In genomic region chr20:58614366-58614765, GRCh38 we compare ENCODE assay signal across 17 cellular contexts. TPM values are rescaled to one million over a fixed set of nuclear protein-coding genes. Genes with fewer than 3 reads are reported as not detected.
DNase-seq lines count a peak whose midpoint lies in the region; ATAC-seq, FAIRE-seq and TF ChIP-seq lines count a peak whose summit lies in the region.
"Had no signal": no experiment of that assay in that cellular context is flagged by ENCODE, and none has a peak within 500 bp of the region (broad histone marks: within the 10 kb centered on the region; RNA-seq: fewer than 3 reads in every experiment).

No MANE protein-coding gene starts in this region.

- no peak overlapping the region for H2AFZ ChIP-seq in H1 (ENCODE audit: low read length)
- H2AFZ ChIP-seq in trophoblast cell (ENCODE audit: insufficient read depth, low read length, poor library complexity), result no peak overlapping the region

- H3K18ac ChIP-seq in H1 (ENCODE audit: extremely low read depth, low read length) (no peak overlapping the region), trophoblast cell (ENCODE audit: low read length) (no peak overlapping the region)

- H2BK120ac ChIP-seq in H1 (replicated peaks; ENCODE audit: low read depth, low read length) (no peak overlapping the region), trophoblast cell (ENCODE audit: insufficient read depth, low read length, poor library complexity) (no peak overlapping the region)

- POLR2A ChIA-PET in H1 (lab: Charles Lee; ENCODE audit: partially characterized antibody), result no interaction called here

- H2BK15ac ChIP-seq in H1 (ENCODE audit: low read length), result 0 out of 2 replicates have a peak overlapping the region, but pooled peaks have one; percentile 16

- H2AK5ac ChIP-seq in H1 (ENCODE audit: low read depth, low read length) (no peak overlapping the region), trophoblast cell (ENCODE audit: low read length) (peak overlapping the region; percentile 27)

- 0 out of 2 replicates have a peak overlapping the region, but pooled peaks have one; percentile 11 for H2BK12ac ChIP-seq in H1 (ENCODE audit: low read depth, low read length)
- H2BK12ac ChIP-seq in trophoblast cell (ENCODE audit: low read length), result no peak overlapping the region

- intact Hi-C loops in Right ventricle myocardium inferior (cut with DNase I), result no loop called here

- no peak for FAIRE-seq in H1 (lab: Jason Lieb, UNC)
- FAIRE-seq: A549, G401.6, GM12891, GM19239, H54 had no signal

- H4K91ac ChIP-seq in H1 (replicated peaks; ENCODE audit: insufficient read length, low read length) (peak overlapping the region; percentile 58), trophoblast cell (ENCODE audit: low read depth, low read length) (peak overlapping the region; percentile 11)

- no peak overlapping the region for H4K12ac ChIP-seq in trophoblast cell (ENCODE audit: low read depth, low read length)

- H4K8ac ChIP-seq in H1 (ENCODE audit: extremely low read depth, insufficient read depth, low read length) (no peak overlapping the region), trophoblast cell (ENCODE audit: low read depth, low read length) (no peak overlapping the region)

- H3K4me2 ChIP-seq in H1 (ENCODE audit: insufficient read depth in 1 of 2, low read depth in 2 of 2, low read length in 2 of 2) (no peak overlapping the region), trophoblast cell (ENCODE audit: low read length) (no peak overlapping the region)
- H3K4me2 ChIP-seq: A549 had no signal

- no peaks in the 10 kb centered on the region for H3K79me2 ChIP-seq in H1 (ENCODE audit: control insufficient read depth in 1 of 2, insufficient read depth in 2 of 2, low read length in 2 of 2)
- no peaks in the 10 kb centered on the region for H3K79me2 ChIP-seq in trophoblast cell (ENCODE audit: control insufficient read depth, insufficient read depth, low read length, poor library complexity)

- H3K27ac ChIP-seq in right atrium auricular region (no peak overlapping the region), H1 (ENCODE audit: low read depth, low read length) (no peak overlapping the region), trophoblast cell (ENCODE audit: low read depth, low read length) (no peak overlapping the region)
- H3K27ac ChIP-seq: 22Rv1, A549 had no signal

- no peak for TF ChIP-seq RAD21 in H1 (IDR thresholded peaks at IDR 0.05 in 1 of 2, conservative IDR thresholded peaks at IDR 0.05 in 1 of 2; ENCODE audit: low read depth in 2 of 2, low read length in 2 of 2)

- H3K9ac ChIP-seq in H1 (replicated peaks in 1 of 4; ENCODE audit: extremely low read depth in 1 of 4, low read depth in 3 of 4, low read length in 3 of 4), result no peak overlapping the region
- no peak overlapping the region for H3K9ac ChIP-seq in trophoblast cell (ENCODE audit: low read length)

- no peak overlapping the region for H4K5ac ChIP-seq in H1 (ENCODE audit: insufficient read length, low read depth, low read length)

- ATAC-seq in Right ventricle myocardium inferior, result no peak
- no peak for ATAC-seq in HG03025 (IDR thresholded peaks at IDR 0.05; ENCODE audit: low FRiP score, unreplicated experiment)
- ATAC-seq: A549 had no signal

- WGBS in H1 (ENCODE audit: extremely low coverage in 1 of 2, insufficient coverage in 1 of 2, insufficient read length in 1 of 2, insufficient replicate concordance in 2 of 2, low coverage in 1 of 2, low lambda C conversion rate in 2 of 2, missing lambda C conversion rate in 1 of 2), 2 experiments, result 95% methylated on average over 12 of the region's 14 CpGs; no CpG with 5 or more reads in 1 of the 2 experiments
- no CpG with 5 or more reads among the region's 14 CpGs for WGBS in trophoblast cell (ENCODE audit: extremely low coverage, insufficient coverage, insufficient read length)

- H3K9me3 ChIP-seq in right atrium auricular region (no peaks in the 10 kb centered on the region), H1 (ENCODE audit: insufficient read depth in 2 of 2, low read depth in 1 of 2, low read length in 1 of 2) (no peaks in the 10 kb centered on the region; a peak in 1 of 4 replicates), trophoblast cell (ENCODE audit: insufficient read depth, low read depth, low read length) (peaks cover 2% of the 10 kb centered on the region)

- no peak for TF ChIP-seq POLR2A in H1 (IDR thresholded peaks at IDR 0.05; ENCODE audit: control extremely low read depth in 1 of 2, low read depth in 2 of 2, low read length in 2 of 2)

- H3K56ac ChIP-seq in H1 (replicated peaks; ENCODE audit: insufficient read length, low read depth, low read length), result no peak overlapping the region

- H3K23me2 ChIP-seq in H1 (ENCODE audit: low read depth, low read length), result no peaks in the 10 kb centered on the region

- H3K79me1 ChIP-seq in H1 (ENCODE audit: low read depth, low read length) (no peaks in the 10 kb centered on the region), trophoblast cell (ENCODE audit: low read length) (peaks cover 13% of the 10 kb centered on the region)

- H3K4me3 ChIP-seq in right atrium auricular region (no peak overlapping the region), H1 (ENCODE audit: extremely low read depth in 1 of 4, insufficient read depth in 2 of 4, low read depth in 3 of 4, low read length in 4 of 4) (no peak overlapping the region), trophoblast cell (ENCODE audit: low read depth, low read length) (no peak overlapping the region)
- H3K4me3 ChIP-seq: A549 had no signal

- no peak overlapping the region for H3K23ac ChIP-seq in H1 (ENCODE audit: insufficient read length)
- no peak overlapping the region for H3K23ac ChIP-seq in trophoblast cell (ENCODE audit: low read length)

- H3K14ac ChIP-seq in H1 (ENCODE audit: insufficient read length) (no peak overlapping the region), trophoblast cell (ENCODE audit: low read length) (no peak overlapping the region)

- H3K36me3 ChIP-seq in right atrium auricular region (no peaks in the 10 kb centered on the region), H1 (ENCODE audit: control insufficient read depth in 2 of 4, insufficient read depth in 4 of 4, low read length in 3 of 4) (no peaks in the 10 kb centered on the region; a peak in 1 of 8 replicates), trophoblast cell (ENCODE audit: control insufficient read depth in 1 of 2, insufficient read depth in 2 of 2, low read length in 2 of 2) (no peaks in the 10 kb centered on the region)

- DNase-seq in Right ventricle myocardium inferior (ENCODE audit: missing footprints) (peak; percentile 39), right atrium auricular region (ENCODE audit: low spot score) (no peak), H1 (ENCODE audit: low read depth in 1 of 2, low spot score in 2 of 2) (no peak), trophoblast cell (no peak), DMS 273 treated with DMSO at 0.1 percent for 48 hours (lab: John Stamatoyannopoulos, UW) (no peak)
- no peak for DNase-seq in stimulated activated CD4-positive, alpha-beta T cell treated with anti-CD3 and anti-CD28 coated beads, Interleukin-12 subunit alpha, Interleukin-12 subunit beta, amount 100 ng/mL, for 4 hours
- DNase-seq: AML-193; CD4-positive, alpha-beta memory T cell; HCEC 1CT; KG1 had no signal

- H3K4ac ChIP-seq in H1 (replicated peaks; ENCODE audit: insufficient read length, low read depth, low read length) (no peak overlapping the region), trophoblast cell (ENCODE audit: low read depth, low read length) (no peak overlapping the region)

- no peak for TF ChIP-seq EP300 in H1 (IDR thresholded peaks at IDR 0.05; ENCODE audit: borderline replicate concordance in 1 of 2, low read depth in 2 of 2, low read length in 2 of 2)

- H2BK5ac ChIP-seq in H1 (ENCODE audit: low read depth, low read length) (no peak overlapping the region; the same call in 1 of the 2 replicates), trophoblast cell (ENCODE audit: low read depth, low read length, poor library complexity) (no peak overlapping the region)

- no peak overlapping the region for H2BK20ac ChIP-seq in H1 (ENCODE audit: low read length)

- H3K4me1 ChIP-seq in right atrium auricular region (peaks cover 0 to 16% of the 10 kb centered on the region in 2 donors), H1 (replicated peaks in 1 of 4; ENCODE audit: control insufficient read depth in 3 of 4, insufficient read depth in 4 of 4, low read length in 3 of 4) (peaks cover 0 to 8% (median 4%) of the 10 kb centered on the region in 4 experiments; a peak in 5 of 7 replicates), trophoblast cell (ENCODE audit: control insufficient read depth in 1 of 2, insufficient read depth in 2 of 2, low read length in 2 of 2) (peaks cover 19 to 23% of the 10 kb centered on the region in 2 experiments)
- H3K4me1 ChIP-seq: A549 had no signal

- H4K20me1 ChIP-seq in H1 (replicated peaks in 1 of 2; ENCODE audit: control insufficient read depth in 1 of 2, insufficient read depth in 2 of 2, low read length in 2 of 2), result no peaks in the 10 kb centered on the region

- CTCF ChIA-PET in H1 (lab: Charles Lee; ENCODE audit: partially characterized antibody), result interaction anchor here (1.0 to 3.3 kb wide), 3 partner anchors 12 to 131 kb away, joined by 3 to 13 read pairs (median 3); no protein-coding TSS in a partner anchor

- H3K27me3 ChIP-seq in right atrium auricular region (no peaks in the 10 kb centered on the region), H1 (replicated peaks in 1 of 4; ENCODE audit: control insufficient read depth in 3 of 4, extremely low read depth in 1 of 4, insufficient read depth in 3 of 4, low read length in 3 of 4) (peaks cover 0 to 13% (median 7%) of the 10 kb centered on the region in 4 experiments; a peak in 4 of 7 replicates), trophoblast cell (ENCODE audit: insufficient read depth, low read length) (no peaks in the 10 kb centered on the region)

- TF ChIP-seq CTCF in right atrium auricular region (IDR thresholded peaks at IDR 0.05) (no peak), H1 (IDR thresholded peaks at IDR 0.05; ENCODE audit: control extremely low read depth in 1 of 3, insufficient read depth in 1 of 3, low read depth in 1 of 3, low read length in 3 of 3) (no peak)

TF ChIP-seq in H1, 55 proteins besides CTCF, POLR2A, EP300 and RAD21 (continues in another document):
- TF ChIP-seq POLR2AphosphoS5 (IDR thresholded peaks at IDR 0.05; ENCODE audit: low read depth, low read length) (no peak), HDAC6 (IDR thresholded peaks at IDR 0.05; ENCODE audit: low read depth, low read length) (no peak), SIN3A (conservative IDR thresholded peaks at IDR 0.05 in 1 of 2, IDR thresholded peaks at IDR 0.05 in 1 of 2; ENCODE audit: low read depth in 1 of 2, low read length in 2 of 2) (no peak)

RNA-seq across cellular contexts. Expression of gene STX16, which starts 36.7 kb away (rescaled TPM):
- 23.8 TPM for total RNA-seq in Right ventricle myocardium inferior
- 10 to 100 TPM; 20.9 to 26.1 TPM for total RNA-seq in right atrium auricular region
- total RNA-seq in H1 (2021; fragmentation: NEBNext Ultra II Directional; extraction: Animal tissue kit (Norgen Biotek cat#: 25700)), result 61.6 and 64.4 TPM in 2 replicates
- polyA plus RNA-seq in H1 (2011; rRNA removed), result 45.2 and 45.3 TPM in 2 replicates
- polyA plus RNA-seq in H1 (2011; cell fraction: cytosol; rRNA removed), result 87.2 TPM
- polyA plus RNA-seq in H1 (2011; cell fraction: nucleus; rRNA removed), result 65.1 TPM
- 67.7 to 88.0 TPM (median 78.0 TPM) in 4 replicates for polyA plus RNA-seq in H1 (2012, experiment 1 of 2)
- 9.0 TPM for polyA plus RNA-seq in H1 (2012, experiment 2 of 2)
- 60.8 TPM for polyA plus RNA-seq in H1 (2013, experiment 1 of 2)
- polyA plus RNA-seq in H1 (2013, experiment 2 of 2), result 50.5 TPM
- polyA minus RNA-seq in H1 (2011; rRNA and poly(A)+ RNA removed), result 45.0 and 48.5 TPM in 2 replicates
- 32.7 TPM for polyA minus RNA-seq in H1 (2011; cell fraction: cytosol; rRNA and poly(A)+ RNA removed)
- polyA minus RNA-seq in H1 (2011; cell fraction: nucleus; rRNA and poly(A)+ RNA removed), result 46.7 TPM
- polyA plus RNA-seq in trophoblast cell (2013), result 26.9 and 28.5 TPM in 2 replicates
